ENCODE assay signal across 12 cellular contexts in the genomic region with DNA sequence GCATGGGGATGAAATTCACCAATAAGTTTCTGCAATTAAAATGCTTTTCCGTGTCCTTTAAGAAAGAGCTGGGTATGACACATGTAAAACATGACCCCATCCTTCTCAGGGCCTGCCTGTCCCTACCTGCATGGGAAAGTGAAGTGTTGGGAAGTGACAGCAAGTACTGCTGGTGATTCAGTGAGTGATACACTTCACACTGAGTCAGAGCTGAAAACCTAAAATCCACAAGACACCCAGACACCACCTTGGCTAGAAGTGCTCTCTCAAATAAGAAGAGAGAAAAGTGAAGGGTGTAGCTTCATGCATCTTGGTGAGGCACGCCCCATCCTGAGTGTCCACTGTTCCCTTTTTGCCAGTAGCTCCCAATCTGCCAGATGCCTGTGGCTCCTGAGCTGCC. TPM values are rescaled to one million over a fixed set of nuclear protein-coding genes. Genes with fewer than 3 reads are reported as not detected.
DNase-seq lines count a peak whose midpoint lies in the region; ATAC-seq and TF ChIP-seq lines count a peak whose summit lies in the region.
"Had no signal": no experiment of that assay in that cellular context is flagged by ENCODE, and none has a peak within 500 bp of the region (broad histone marks: within the 10 kb centered on the region; RNA-seq: fewer than 3 reads in every experiment).

No MANE protein-coding gene starts in this region.

- no peak overlapping the region for H3K4me2 ChIP-seq in mesendoderm (ENCODE audit: low read length)

- no peaks in the 10 kb centered on the region for H3K27me3 Mint-ChIP-seq in CD4-positive, alpha-beta memory T cell
- peaks cover 0 to 8% (median 2%) of the 10 kb centered on the region in 3 donors for H3K27me3 Mint-ChIP-seq in immature natural killer cell (ENCODE audit: low read depth in 3 of 3)

- H2BK15ac ChIP-seq in mesendoderm (replicated peaks; ENCODE audit: low read depth): no peak overlapping the region

- H3K79me1 ChIP-seq in mesendoderm (ENCODE audit: low read length): peaks cover 5% of the 10 kb centered on the region

- no CpG with 5 or more reads among the region's 2 CpGs for WGBS in mesendoderm (ENCODE audit: extremely low coverage, insufficient coverage, low lambda C conversion rate)

- POLR2A ChIA-PET in CD4-positive, alpha-beta memory T cell (lab: Charles Lee; ENCODE audit: partially characterized antibody): interaction anchor here (0.6 to 2.2 kb wide), 3 partner anchors 76 to 1591 kb away, joined by 3 to 8 read pairs (median 3); a partner anchor contains a TSS

- H3K9ac ChIP-seq in mesendoderm (ENCODE audit: low read length): no peak overlapping the region
- H3K9ac ChIP-seq: BLaER1 treated with 17β-estradiol and CSF1 and Interleukin-3, amounts not matched to agents 10 nM and 100 nM had no signal

- no peak overlapping the region for H3K4me3 ChIP-seq in CD4-positive, alpha-beta memory T cell (ENCODE audit: low read length in 2 of 2)
- H3K4me3 ChIP-seq in mesendoderm (ENCODE audit: low read length): no peak overlapping the region
- H3K4me3 ChIP-seq: BLaER1 treated with 17β-estradiol and CSF1 and Interleukin-3, amounts not matched to agents 10 nM and 100 nM; suprapubic skin had no signal

- no peak overlapping the region for H3K23ac ChIP-seq in mesendoderm (ENCODE audit: low read length)

- no peak overlapping the region for H3K4ac ChIP-seq in mesendoderm (ENCODE audit: low read depth, low read length)

- peaks cover 33 to 79% (median 54%) of the 10 kb centered on the region in 4 donors for H3K4me1 Mint-ChIP-seq in CD4-positive, alpha-beta memory T cell
- H3K4me1 Mint-ChIP-seq in immature natural killer cell: peaks cover 60 to 80% of the 10 kb centered on the region in 2 donors

- ATAC-seq in SK-N-SH treated with all-trans-retinoic acid at 6 μM for 48 hours: no peak

- H3K9me3 ChIP-seq in CD4-positive, alpha-beta memory T cell (ENCODE audit: control insufficient read depth in 1 of 2, low read length in 2 of 2): no peaks in the 10 kb centered on the region
- H3K9me3 ChIP-seq: suprapubic skin had no signal

- peaks cover 43 to 51% of the 10 kb centered on the region in 2 donors for H3K36me3 Mint-ChIP-seq in CD4-positive, alpha-beta memory T cell
- H3K36me3 Mint-ChIP-seq in immature natural killer cell: peaks cover 4 to 13% (median 10%) of the 10 kb centered on the region in 3 donors

- no peak overlapping the region for H2BK120ac ChIP-seq in mesendoderm (ENCODE audit: low read depth, low read length)

- no peak overlapping the region for H2AK5ac ChIP-seq in mesendoderm (ENCODE audit: low read length)

- H3K36me3 ChIP-seq in CD4-positive, alpha-beta memory T cell (ENCODE audit: insufficient read depth, low read length): peaks cover 21% of the 10 kb centered on the region
- H3K36me3 ChIP-seq in mesendoderm (ENCODE audit: control insufficient read depth, insufficient read depth, low read length): no peaks in the 10 kb centered on the region

- no peak for DNase-seq in CD4-positive, alpha-beta memory T cell
- DNase-seq in ELR (ENCODE audit: low read depth) (peak; percentile 26), immature natural killer cell (peak in 2 of 3 donors; percentile 7 to 14), mesendoderm (no peak), NCI-H2081 treated with DMSO at 0.1 percent for 48 hours (lab: John Stamatoyannopoulos, UW) (no peak)
- peak; percentile 47 to 53 for DNase-seq in activated T-cell treated with anti-CD3 and anti-CD28 coated beads, Interleukin-2, amount 50 U/mL, for 48 hours
- DNase-seq: activated CD8-positive, alpha-beta memory T cell treated with anti-CD3 and anti-CD28 coated beads, Interleukin-2, amount 50 U/mL, for 48 hours; KG1; NCI-H526 treated with DMSO at 0.1 percent for 48 hours had no signal

- no peak overlapping the region for H3K56ac ChIP-seq in mesendoderm (ENCODE audit: low read length)

- peak overlapping the region in 4 of 8 donors; percentile 58 to 69 (median 66) for H3K4me3 Mint-ChIP-seq in CD4-positive, alpha-beta memory T cell
- peak overlapping the region in 4 of 5 donors; percentile 14 to 77 (median 69) for H3K4me3 Mint-ChIP-seq in immature natural killer cell

- H3K9me3 Mint-ChIP-seq in CD4-positive, alpha-beta memory T cell: peaks cover 0 to 4% (median 0%) of the 10 kb centered on the region in 8 donors
- no peaks in the 10 kb centered on the region for H3K9me3 Mint-ChIP-seq in immature natural killer cell

- peaks cover 3% of the 10 kb centered on the region for H3K79me2 ChIP-seq in mesendoderm (ENCODE audit: control insufficient read depth, insufficient read depth, low read length)

- CTCF ChIA-PET in CD4-positive, alpha-beta memory T cell (lab: Charles Lee; ENCODE audit: partially characterized antibody): interaction anchor here (0.6 kb wide), 1 partner anchor 74 kb away, joined by 3 read pairs; no protein-coding TSS in a partner anchor

- no peaks in the 10 kb centered on the region for H3K27me3 ChIP-seq in CD4-positive, alpha-beta memory T cell (ENCODE audit: insufficient read depth, low read length)
- no peaks in the 10 kb centered on the region for H3K27me3 ChIP-seq in mesendoderm (ENCODE audit: insufficient read depth, low read length, poor library complexity)
- H3K27me3 ChIP-seq: BLaER1 treated with 17β-estradiol and CSF1 and Interleukin-3, amounts not matched to agents 10 nM and 100 nM; suprapubic skin had no signal

- peak overlapping the region; percentile 54 to 94 (median 70) for H3K27ac Mint-ChIP-seq in CD4-positive, alpha-beta memory T cell
- peak overlapping the region in 5 of 6 donors; percentile 84 to 94 (median 90) for H3K27ac Mint-ChIP-seq in immature natural killer cell

- H3K27ac ChIP-seq in CD4-positive, alpha-beta memory T cell (ENCODE audit: low read depth, low read length): no peak overlapping the region
- no peak overlapping the region for H3K27ac ChIP-seq in mesendoderm (ENCODE audit: low read depth, low read length)
- H3K27ac ChIP-seq: BLaER1 treated with 17β-estradiol and CSF1 and Interleukin-3, amounts not matched to agents 10 nM and 100 nM; suprapubic skin had no signal

- H2BK5ac ChIP-seq in mesendoderm (ENCODE audit: low read length): no peak overlapping the region

- no peak overlapping the region for H3K18ac ChIP-seq in mesendoderm (ENCODE audit: low read length)

- intact Hi-C loops in CD4-positive, alpha-beta memory T cell (cut with micrococcal nuclease): loop anchor here (10.0 kb wide), 1 partner anchor 1838 kb away; no protein-coding TSS in a partner anchor

- peaks cover 63% of the 10 kb centered on the region for H3K4me1 ChIP-seq in CD4-positive, alpha-beta memory T cell (ENCODE audit: insufficient read depth, low read length)
- H3K4me1 ChIP-seq in mesendoderm (ENCODE audit: control insufficient read depth, low read depth, low read length): peaks cover 3% of the 10 kb centered on the region

- no peak overlapping the region for H4K5ac ChIP-seq in mesendoderm (ENCODE audit: low read length)

- H4K8ac ChIP-seq in mesendoderm (ENCODE audit: low read depth, low read length): no peak overlapping the region

TF ChIP-seq in SK-N-SH treated with all-trans-retinoic acid at 6 μM for 48 hours, 23 proteins besides CTCF, POLR2A, EP300 and RAD21 (continues in another document):
- no peak for TF ChIP-seq ESRRG (CRISPR knock-in tag; IDR thresholded peaks at IDR 0.05)
- TF ChIP-seq, protein P1, sequence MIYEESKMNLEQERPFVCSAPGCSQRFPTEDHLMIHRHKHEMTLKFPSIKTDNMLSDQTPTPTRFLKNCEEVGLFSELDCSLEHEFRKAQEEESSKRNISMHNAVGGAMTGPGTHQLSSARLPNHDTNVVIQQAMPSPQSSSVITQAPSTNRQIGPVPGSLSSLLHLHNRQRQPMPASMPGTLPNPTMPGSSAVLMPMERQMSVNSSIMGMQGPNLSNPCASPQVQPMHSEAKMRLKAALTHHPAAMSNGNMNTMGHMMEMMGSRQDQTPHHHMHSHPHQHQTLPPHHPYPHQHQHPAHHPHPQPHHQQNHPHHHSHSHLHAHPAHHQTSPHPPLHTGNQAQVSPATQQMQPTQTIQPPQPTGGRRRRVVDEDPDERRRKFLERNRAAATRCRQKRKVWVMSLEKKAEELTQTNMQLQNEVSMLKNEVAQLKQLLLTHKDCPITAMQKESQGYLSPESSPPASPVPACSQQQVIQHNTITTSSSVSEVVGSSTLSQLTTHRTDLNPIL (CRISPR knock-in tag; IDR thresholded peaks at IDR 0.05; ENCODE audit: low read depth): no peak
- TF ChIP-seq TCF4 (CRISPR knock-in tag; IDR thresholded peaks at IDR 0.05; ENCODE audit: borderline replicate concordance): no peak
- no peak for TF ChIP-seq SNAI2 (CRISPR knock-in tag; IDR thresholded peaks at IDR 0.05)
- no peak for TF ChIP-seq ZNF8 (CRISPR knock-in tag; IDR thresholded peaks at IDR 0.05)
- TF ChIP-seq ZNF565 (CRISPR knock-in tag; conservative IDR thresholded peaks at IDR 0.05; ENCODE audit: low read depth): no peak
- no peak for TF ChIP-seq PPARA (CRISPR knock-in tag; IDR thresholded peaks at IDR 0.05; ENCODE audit: borderline replicate concordance)
- no peak for TF ChIP-seq OSR1 (CRISPR knock-in tag; IDR thresholded peaks at IDR 0.05)
- TF ChIP-seq ARNTL (CRISPR knock-in tag; IDR thresholded peaks at IDR 0.05; ENCODE audit: borderline replicate concordance, low read depth): no peak
- TF ChIP-seq, protein P2, sequence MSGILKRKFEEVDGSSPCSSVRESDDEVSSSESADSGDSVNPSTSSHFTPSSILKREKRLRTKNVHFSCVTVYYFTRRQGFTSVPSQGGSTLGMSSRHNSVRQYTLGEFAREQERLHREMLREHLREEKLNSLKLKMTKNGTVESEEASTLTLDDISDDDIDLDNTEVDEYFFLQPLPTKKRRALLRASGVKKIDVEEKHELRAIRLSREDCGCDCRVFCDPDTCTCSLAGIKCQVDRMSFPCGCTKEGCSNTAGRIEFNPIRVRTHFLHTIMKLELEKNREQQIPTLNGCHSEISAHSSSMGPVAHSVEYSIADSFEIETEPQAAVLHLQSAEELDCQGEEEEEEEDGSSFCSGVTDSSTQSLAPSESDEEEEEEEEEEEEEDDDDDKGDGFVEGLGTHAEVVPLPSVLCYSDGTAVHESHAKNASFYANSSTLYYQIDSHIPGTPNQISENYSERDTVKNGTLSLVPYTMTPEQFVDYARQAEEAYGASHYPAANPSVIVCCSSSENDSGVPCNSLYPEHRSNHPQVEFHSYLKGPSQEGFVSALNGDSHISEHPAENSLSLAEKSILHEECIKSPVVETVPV (CRISPR knock-in tag; IDR thresholded peaks at IDR 0.05): no peak
- no peak for TF ChIP-seq ZFP30 (CRISPR knock-in tag; IDR thresholded peaks at IDR 0.05)
- TF ChIP-seq ZC3H10 (CRISPR knock-in tag; IDR thresholded peaks at IDR 0.05): no peak

RNA-seq across cellular contexts. Expression of a gene that starts 3.3 kb away (rescaled TPM):
- 10 to 100 TPM; 23.6 TPM for total RNA-seq in CD4-positive, alpha-beta memory T cell
- 10 to 100 TPM; 11.0 to 17.1 TPM for polyA plus RNA-seq in CD4-positive, alpha-beta memory T cell
- 10 to 100 TPM; 14.1 to 21.7 (median 18.5) TPM for polyA plus RNA-seq in immature natural killer cell
- 3.4 TPM for polyA plus RNA-seq in mesendoderm (2013, experiment 1 of 2)
- polyA plus RNA-seq in mesendoderm (2013, experiment 2 of 2): 3.2 TPM

Comparison
In these comparisons a context has a peak if more than half of its experiments do, and no peak if none do; other contexts are left out.
1. DNase-seq: peak in ELR (single experiment), activated T-cell treated with anti-CD3 and anti-CD28 coated beads, Interleukin-2, amount 50 U/mL, for 48 hours (2 of 2) and immature natural killer cell (2 of 3); none in CD4-positive, alpha-beta memory T cell (0 of 5), mesendoderm (single experiment) and NCI-H2081 treated with DMSO at 0.1 percent for 48 hours (single experiment).